ENCODE assay signal across 7 cellular contexts in the genomic region with DNA sequence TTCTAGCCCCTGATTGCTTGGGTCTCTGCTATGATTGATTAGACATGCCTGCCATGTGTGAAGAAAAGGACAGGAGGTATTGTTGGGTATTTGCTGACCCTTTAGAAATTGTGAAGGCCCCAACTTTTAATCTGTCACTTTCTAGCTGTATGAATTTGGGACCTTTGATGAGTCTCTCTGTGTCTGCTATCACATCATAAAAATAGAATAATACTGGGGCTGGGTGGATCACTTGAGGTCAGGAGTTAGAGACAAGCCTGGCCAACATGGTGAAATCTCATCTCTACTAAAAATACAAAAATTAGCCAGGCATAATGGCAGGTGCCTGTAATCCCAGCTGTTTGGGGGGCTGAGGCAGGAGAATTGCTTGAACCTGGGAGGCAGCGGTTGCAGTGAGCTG.
A peak's percentile ranks its signal among the peaks of the same experiment; 100 is the strongest.
DNase-seq lines count a peak whose midpoint lies in the region; ATAC-seq and TF ChIP-seq lines count a peak whose summit lies in the region.
"Not testable (repeated sequence)": the region's sequence is repeated elsewhere in the genome, so short reads cannot be mapped to it uniquely, and the experiment has no call there.

No MANE protein-coding gene starts in this region.

- WGBS in heart right ventricle, 2 donors = 88 to 100% methylated on average over 1 of the region's 1 CpG
- WGBS in psoas muscle, 3 donors = 33 to 52% (median 40%) methylated on average over 1 of the region's 1 CpG

- TF ChIP-seq CTCF in heart right ventricle (IDR thresholded peaks at IDR 0.05); left ventricle myocardium inferior (IDR thresholded peaks at IDR 0.05; ENCODE audit: borderline replicate concordance); right atrium auricular region (IDR thresholded peaks at IDR 0.05); psoas muscle (IDR thresholded peaks at IDR 0.05): not testable (repeated sequence)

- not testable (repeated sequence) for H3K9me3 ChIP-seq in heart right ventricle; left ventricle myocardium inferior (replicated peaks); right atrium auricular region; psoas muscle; skeletal muscle tissue (ENCODE audit: control insufficient read depth in 3 of 3, low read length in 3 of 3)

- H3K27ac ChIP-seq in heart right ventricle (peak overlapping the region in 6 of 10 donors; percentile 13 to 70 (median 44)), left ventricle myocardium inferior (replicated peaks) (peak overlapping the region; percentile 59), right atrium auricular region (peak overlapping the region; percentile 48 to 57), psoas muscle (peak overlapping the region; percentile 74), skeletal muscle tissue (ENCODE audit: low read depth, low read length) (peak overlapping the region; percentile 42)

- H3K4me1 ChIP-seq in heart right ventricle (peaks cover 0 to 21% (median 4%) of the 10 kb centered on the region in 9 donors), left ventricle myocardium inferior (peaks cover 42% of the 10 kb centered on the region), right atrium auricular region (peaks cover 0 to 15% of the 10 kb centered on the region in 2 donors), psoas muscle (peaks cover 22% of the 10 kb centered on the region), skeletal muscle tissue (ENCODE audit: control insufficient read depth in 3 of 3, insufficient read depth in 3 of 3, low read length in 3 of 3) (peaks cover 7 to 19% (median 16%) of the 10 kb centered on the region in 3 donors)

- intact Hi-C loops in Right ventricle myocardium superior (cut with DNase I); heart right ventricle (cut with DNase I); left ventricle myocardium inferior (cut with micrococcal nuclease); psoas muscle (cut with DNase I): not testable (repeated sequence)

- ATAC-seq in Right ventricle myocardium superior (ENCODE audit: poor library complexity) = peak; percentile 62
- peak in 5 of 8 donors; percentile 18 to 72 (median 52) for ATAC-seq in heart right ventricle
- peak; percentile 61 to 81 (median 71) for ATAC-seq in psoas muscle

- H3K9ac ChIP-seq in skeletal muscle tissue (ENCODE audit: low read depth in 1 of 3, low read length in 3 of 3) = peak overlapping the region in 1 of 3 donors; percentile 34

- not testable (repeated sequence) for DNase-seq in Right ventricle myocardium superior; heart right ventricle; left ventricle myocardium inferior; right atrium auricular region (ENCODE audit: low spot score); psoas muscle
- peak; percentile 50 for DNase-seq in myocyte (ENCODE audit: low read depth)

- not testable (repeated sequence) for H3K4me3 ChIP-seq in heart right ventricle; left ventricle myocardium inferior; right atrium auricular region; psoas muscle; skeletal muscle tissue (ENCODE audit: low read length in 3 of 3)

- H3K27me3 ChIP-seq in heart right ventricle; left ventricle myocardium inferior (ENCODE audit: low read depth); right atrium auricular region; psoas muscle (ENCODE audit: insufficient read depth in 3 of 3, low read length in 2 of 3); skeletal muscle tissue (ENCODE audit: control insufficient read depth in 3 of 3, insufficient read depth in 3 of 3, low read length in 3 of 3): not testable (repeated sequence)

- H3K36me3 ChIP-seq in heart right ventricle (peaks cover 0 to 25% (median 0%) of the 10 kb centered on the region in 9 donors), right atrium auricular region (peaks cover 17% of the 10 kb centered on the region), psoas muscle (ENCODE audit: insufficient read depth in 1 of 2, low read depth in 1 of 2) (peaks cover 0 to 50% of the 10 kb centered on the region in 2 donors), skeletal muscle tissue (ENCODE audit: control insufficient read depth in 3 of 3, insufficient read depth in 3 of 3, low read length in 3 of 3) (peaks cover 0 to 14% (median 5%) of the 10 kb centered on the region in 3 donors)
- H3K36me3 ChIP-seq in left ventricle myocardium inferior = not testable (repeated sequence)
